Comparison of ENCODE assay signal across 1 cellular context in genomic region chr17:6413073-6413472, GRCh38.
TF ChIP-seq lines count a peak whose summit lies in the region.

No MANE protein-coding gene starts in this region.

TF ChIP-seq in K562, 482 proteins besides CTCF, POLR2A, EP300 and RAD21 (continued from another document):
- TF ChIP-seq E4F1 (CRISPR knock-in tag; IDR thresholded peaks at IDR 0.05; ENCODE audit: borderline replicate concordance) (no peak), RBM25 (IDR thresholded peaks at IDR 0.05; ENCODE audit: low read depth, low read length, severe bottlenecking) (peak; percentile 72), NELFE (IDR thresholded peaks at IDR 0.05; ENCODE audit: insufficient read depth, insufficient read length) (no peak), ZBED1 (IDR thresholded peaks at IDR 0.05) (no peak), TBL1XR1 (IDR thresholded peaks at IDR 0.05; ENCODE audit: low read length in 2 of 2) (no peak), SMC3 (conservative IDR thresholded peaks at IDR 0.05; ENCODE audit: insufficient read depth, low read depth, low read length) (peak; percentile 25; the same call in 1 of the 2 replicates), ZNF280A (IDR thresholded peaks at IDR 0.05; ENCODE audit: low read depth, partially characterized antibody) (no peak), CREB5 (CRISPR knock-in tag; IDR thresholded peaks at IDR 0.05) (no peak), MEF2D (tag; conservative IDR thresholded peaks at IDR 0.05; ENCODE audit: low read depth) (no peak), THAP12 (CRISPR knock-in tag; IDR thresholded peaks at IDR 0.05) (no peak), ZNF282 (CRISPR knock-in tag; IDR thresholded peaks at IDR 0.05) (no peak)
